In the genomic region with DNA sequence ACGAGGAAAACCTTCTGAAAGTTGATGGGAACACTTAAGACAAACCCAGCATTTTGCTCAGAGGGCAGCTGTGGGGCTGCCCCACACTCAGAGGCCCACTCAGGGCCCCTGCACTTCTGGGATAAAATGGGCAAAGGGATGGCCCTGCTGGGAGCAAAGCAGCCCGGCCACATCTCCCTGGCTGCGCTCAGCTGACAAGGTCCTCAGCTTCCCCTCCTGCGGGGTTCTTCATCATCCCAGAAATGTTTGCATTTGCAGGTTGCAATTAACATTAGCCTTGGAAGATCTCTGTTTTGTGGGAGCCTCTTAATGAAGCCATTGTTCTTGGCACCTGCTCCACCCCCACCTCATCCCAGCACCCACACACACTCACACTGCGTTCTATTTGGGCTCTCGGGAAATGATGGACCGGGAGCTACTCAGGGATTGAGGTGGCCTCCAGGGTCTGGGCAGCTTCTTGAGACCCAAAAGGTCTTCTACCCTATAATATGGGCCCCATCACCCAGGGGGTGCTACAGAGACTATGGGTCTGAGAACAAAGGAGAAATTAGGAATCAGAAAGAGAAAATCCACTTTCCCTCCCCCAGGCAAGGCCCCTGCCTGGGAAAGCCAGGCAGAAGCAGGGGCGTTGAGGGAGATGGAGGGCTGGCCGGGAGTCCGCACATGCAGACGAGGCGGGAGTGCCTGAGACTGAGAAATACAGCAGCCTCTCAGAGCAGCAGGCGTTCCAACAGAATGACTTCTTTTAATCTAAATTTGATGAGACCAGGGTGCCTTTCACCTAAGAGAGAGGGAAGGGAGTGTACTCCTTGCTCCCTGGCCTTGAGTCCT, we compare ENCODE assay signal across 19 cellular contexts.
"Had no signal": no experiment of that assay in that cellular context is flagged by ENCODE, and none has a peak within 500 bp of the region (broad histone marks: within the 10 kb centered on the region; RNA-seq: fewer than 3 reads in every experiment).

No MANE protein-coding gene starts in this region.

- H3K36me3 ChIP-seq: cardiac muscle cell had no signal

- H3K27me3 ChIP-seq: body of pancreas, cardiac muscle cell had no signal

- ATAC-seq: left ventricle myocardium superior; mucosa of descending colon; stimulated activated naive B cell treated with anti-CD40 and anti-IgM and Interleukin-4, amounts not matched to agents 10 μg/mL and 1 μg/mL and 100 μg/mL, for 72 hours had no signal

- H3K27ac ChIP-seq: cardiac muscle cell had no signal

- H3K9me3 ChIP-seq: body of pancreas, mucosa of descending colon had no signal

- H3K4me1 Mint-ChIP-seq: activated naive CD4-positive, alpha-beta T cell treated with anti-CD3 and anti-CD28 coated beads, Interleukin-2, amount 50 U/mL, for 24 hours; immature natural killer cell; stimulated activated naive B cell treated with anti-CD40 and anti-IgM and Interleukin-4, amounts not matched to agents 10 μg/mL and 1 μg/mL and 100 μg/mL, for 72 hours had no signal

- H3K4me3 Mint-ChIP-seq: activated naive CD4-positive, alpha-beta T cell treated with anti-CD3 and anti-CD28 coated beads, Interleukin-2, amount 50 U/mL, for 24 hours; activated T-helper 1 cell treated with anti-CD3 and anti-CD28 coated beads, Interleukin-12 subunit alpha, Interleukin-12 subunit beta, Interleukin-2, Interleukin-4 antibody, amounts not matched to agents 30 ng/mL and 10 ng/mL and 1 ng/mL, durations not matched to agents 14 hours and 24 hours and 36 hours; dendritic cell treated with granulocyte-macrophage colony-stimulating factor and Interleukin-4, amounts not matched to agents 40 ng/mL and 50 ng/mL, for 4 days; immature natural killer cell; stimulated activated naive B cell treated with anti-CD40 and anti-IgM and Interleukin-4, amounts not matched to agents 10 μg/mL and 1 μg/mL and 100 μg/mL, for 72 hours had no signal

- H3K9me3 Mint-ChIP-seq: activated naive CD4-positive, alpha-beta T cell treated with anti-CD3 and anti-CD28 coated beads, Interleukin-2, amount 50 U/mL, for 24 hours; dendritic cell treated with granulocyte-macrophage colony-stimulating factor and Interleukin-4, amounts not matched to agents 40 ng/mL and 50 ng/mL, for 4 days had no signal

- H3K36me3 Mint-ChIP-seq: activated naive CD4-positive, alpha-beta T cell treated with anti-CD3 and anti-CD28 coated beads, Interleukin-2, amount 50 U/mL, for 24 hours; immature natural killer cell; stimulated activated naive B cell treated with anti-CD40 and anti-IgM and Interleukin-4, amounts not matched to agents 10 μg/mL and 1 μg/mL and 100 μg/mL, for 72 hours had no signal

- H3K4me3 ChIP-seq: body of pancreas, cardiac muscle cell, mucosa of descending colon had no signal

- H3K27ac Mint-ChIP-seq: activated naive CD4-positive, alpha-beta T cell treated with anti-CD3 and anti-CD28 coated beads, Interleukin-2, amount 50 U/mL, for 24 hours; activated T-helper 1 cell treated with anti-CD3 and anti-CD28 coated beads, Interleukin-12 subunit alpha, Interleukin-12 subunit beta, Interleukin-2, Interleukin-4 antibody, amounts not matched to agents 30 ng/mL and 10 ng/mL and 1 ng/mL, durations not matched to agents 14 hours and 24 hours and 36 hours; dendritic cell treated with granulocyte-macrophage colony-stimulating factor and Interleukin-4, amounts not matched to agents 40 ng/mL and 50 ng/mL, for 4 days; immature natural killer cell; stimulated activated naive B cell treated with anti-CD40 and anti-IgM and Interleukin-4, amounts not matched to agents 10 μg/mL and 1 μg/mL and 100 μg/mL, for 72 hours had no signal

- DNase-seq: activated CD4-positive, alpha-beta T cell treated with anti-CD3 and anti-CD28 coated beads for 4 hours; activated CD4-positive, alpha-beta T cell treated with anti-CD3 and anti-CD28 coated beads, Interleukin-2, amount 50 U/mL, for 48 hours; activated CD4-positive, CD25-positive, alpha-beta regulatory T cell; activated gamma-delta T cell; anterior cingulate cortex; effector CD8-positive, alpha-beta T cell; foreskin melanocyte; immature natural killer cell; left ventricle myocardium superior; mucosa of descending colon; occipital lobe; stimulated activated CD4-positive, alpha-beta T cell treated with anti-CD3 and anti-CD28 coated beads, Interleukin-2, amount 100 ng/mL, for 48 hours; stimulated activated CD8-positive, alpha-beta memory T cell treated with anti-CD3 and anti-CD28 coated beads, Interleukin-4, amount 100 ng/mL, for 48 hours; stimulated activated naive B cell treated with anti-CD40 and anti-IgM and Interleukin-4, amounts not matched to agents 10 μg/mL and 1 μg/mL and 100 μg/mL, for 72 hours had no signal
